29 cellular contexts compared by ENCODE assay signal in the genomic region with DNA sequence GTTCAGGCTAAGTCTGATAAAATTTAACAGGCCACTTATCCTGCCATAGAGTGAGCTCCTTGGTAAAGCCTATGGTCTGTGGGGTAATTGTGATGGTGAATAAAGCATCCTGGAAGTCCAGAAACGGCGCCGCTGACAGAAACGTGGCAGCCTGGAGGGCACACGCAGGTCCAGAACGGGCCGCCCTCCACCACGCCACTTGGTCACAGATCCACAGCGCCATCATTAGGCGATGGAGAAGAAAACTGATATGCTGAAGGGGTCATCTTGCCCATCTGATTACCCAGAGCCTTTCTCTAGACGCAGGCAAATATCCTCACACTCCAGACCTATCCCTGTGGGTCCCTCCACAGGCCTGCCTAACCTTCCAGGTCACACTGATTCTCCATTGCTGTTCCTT. TPM values are rescaled to one million over a fixed set of nuclear protein-coding genes. Genes with fewer than 3 reads are reported as not detected.
DNase-seq lines count a peak whose midpoint lies in the region; ATAC-seq, FAIRE-seq and TF ChIP-seq lines count a peak whose summit lies in the region.
"Had no signal": no experiment of that assay in that cellular context is flagged by ENCODE, and none has a peak within 500 bp of the region (broad histone marks: within the 10 kb centered on the region; RNA-seq: fewer than 3 reads in every experiment).

No MANE protein-coding gene starts in this region.

- H3K27ac Mint-ChIP-seq in activated T-cell treated with anti-CD3 and anti-CD28 coated beads, Interleukin-2, amount 50 U/mL, for 72 hours: no peak overlapping the region
- H3K27ac Mint-ChIP-seq: activated CD8-positive, alpha-beta memory T cell treated with anti-CD3 and anti-CD28 coated beads, Interleukin-2, amount 10 ng/mL, durations not matched to agents 7 days and 5 days had no signal

- H4K8ac ChIP-seq in trophoblast cell (ENCODE audit: low read depth, low read length): no peak overlapping the region

- no peak overlapping the region for H3K4me3 Mint-ChIP-seq in activated T-cell treated with anti-CD3 and anti-CD28 coated beads, Interleukin-2, amount 50 U/mL, for 72 hours
- H3K4me3 Mint-ChIP-seq: activated CD8-positive, alpha-beta memory T cell treated with anti-CD3 and anti-CD28 coated beads, Interleukin-2, amount 10 ng/mL, durations not matched to agents 7 days and 5 days; central memory CD8-positive, alpha-beta T cell; neural crest cell had no signal

- H3K27me3 Mint-ChIP-seq in activated T-cell treated with anti-CD3 and anti-CD28 coated beads, Interleukin-2, amount 50 U/mL, for 72 hours (ENCODE audit: low read depth): no peaks in the 10 kb centered on the region

- no peak overlapping the region for H2BK120ac ChIP-seq in trophoblast cell (ENCODE audit: insufficient read depth, low read length, poor library complexity)

- no peak overlapping the region for H3K4me2 ChIP-seq in trophoblast cell (ENCODE audit: low read length)
- H3K4me2 ChIP-seq: BLaER1 treated with 17β-estradiol and CSF1 and Interleukin-3, amounts not matched to agents 10 nM and 100 nM had no signal

- H3K4me3 ChIP-seq in kidney (ENCODE audit: low read length in 2 of 2) (no peak overlapping the region), trophoblast cell (ENCODE audit: low read depth, low read length) (no peak overlapping the region)
- H3K4me3 ChIP-seq: BLaER1 treated with 17β-estradiol and CSF1 and Interleukin-3, amounts not matched to agents 10 nM and 100 nM; esophagus squamous epithelium; right lobe of liver; SJSA1; tibial nerve had no signal

- no peak overlapping the region for H2AFZ ChIP-seq in trophoblast cell (ENCODE audit: insufficient read depth, low read length, poor library complexity)

- intact Hi-C loops in Right ventricle myocardium inferior (cut with DNase I): no loop called here
- intact Hi-C loops in Right ventricle myocardium superior (cut with DNase I): no loop called here
- intact Hi-C loops in kidney (cut with DNase I): no loop called here

- H3K18ac ChIP-seq in trophoblast cell (ENCODE audit: low read length): no peak overlapping the region

- no peak overlapping the region for H2AK5ac ChIP-seq in trophoblast cell (ENCODE audit: low read length)

- no peak overlapping the region for H4K12ac ChIP-seq in trophoblast cell (ENCODE audit: low read depth, low read length)

- peaks cover 1% of the 10 kb centered on the region for H3K79me2 ChIP-seq in trophoblast cell (ENCODE audit: control insufficient read depth, insufficient read depth, low read length, poor library complexity)

- no peaks in the 10 kb centered on the region for H3K9me3 ChIP-seq in kidney (ENCODE audit: control insufficient read depth in 1 of 2, low read length in 2 of 2)
- H3K9me3 ChIP-seq in trophoblast cell (ENCODE audit: insufficient read depth, low read depth, low read length): no peaks in the 10 kb centered on the region
- H3K9me3 ChIP-seq: BLaER1 treated with 17β-estradiol and CSF1 and Interleukin-3, amounts not matched to agents 10 nM and 100 nM; esophagus squamous epithelium; right lobe of liver; SJSA1; tibial nerve had no signal

- no peaks in the 10 kb centered on the region for H3K27me3 ChIP-seq in trophoblast cell (ENCODE audit: insufficient read depth, low read length)
- H3K27me3 ChIP-seq: BLaER1 treated with 17β-estradiol and CSF1 and Interleukin-3, amounts not matched to agents 10 nM and 100 nM; esophagus squamous epithelium; foreskin keratinocyte; right lobe of liver; SJSA1; tibial nerve had no signal

- no peaks in the 10 kb centered on the region for H3K36me3 Mint-ChIP-seq in activated T-cell treated with anti-CD3 and anti-CD28 coated beads, Interleukin-2, amount 50 U/mL, for 72 hours (ENCODE audit: insufficient read depth in 2 of 2)

- no peak overlapping the region for H3K14ac ChIP-seq in trophoblast cell (ENCODE audit: low read length)

- TF ChIP-seq CTCF in kidney (IDR thresholded peaks at IDR 0.05; ENCODE audit: borderline replicate concordance, extremely low read depth, insufficient read depth): no peak

- H3K4me1 ChIP-seq in kidney (ENCODE audit: control insufficient read depth in 1 of 2, insufficient read depth in 1 of 2, low read depth in 1 of 2, low read length in 2 of 2): peaks cover 3 to 9% of the 10 kb centered on the region in 2 donors
- H3K4me1 ChIP-seq in trophoblast cell (ENCODE audit: control insufficient read depth in 1 of 2, insufficient read depth in 2 of 2, low read length in 2 of 2): peaks cover 3 to 4% of the 10 kb centered on the region in 2 experiments
- H3K4me1 ChIP-seq: foreskin keratinocyte had no signal

- DNase-seq in Right ventricle myocardium inferior (ENCODE audit: missing footprints): peak; percentile 42
- no peak for DNase-seq in Right ventricle myocardium superior
- DNase-seq in kidney: no peak
- no peak for DNase-seq in trophoblast cell
- DNase-seq in NCI-H446 treated with DMSO at 0.1 percent for 48 hours (lab: John Stamatoyannopoulos, UW): no peak
- no peak for DNase-seq in activated T-cell treated with anti-CD3 and anti-CD28 coated beads, Interleukin-2, amount 50 U/mL, for 72 hours
- DNase-seq: activated CD4-positive, alpha-beta T cell treated with anti-CD3 and anti-CD28 coated beads, Interleukin-2, amount 50 U/mL, for 1 hour; activated CD4-positive, CD25-positive, alpha-beta regulatory T cell; activated CD8-positive, alpha-beta memory T cell treated with anti-CD3 and anti-CD28 coated beads, Interleukin-2, amount 10 ng/mL, durations not matched to agents 7 days and 5 days; activated naive CD4-positive, alpha-beta T cell treated with Interleukin-2 at 50 U/mL for 16 hours; DMS153; esophagus squamous epithelium; foreskin keratinocyte; kidney glomerular epithelial cell; NCI-H146; NCI-H774; right lobe of liver; stimulated activated CD4-positive, alpha-beta T cell treated with anti-CD3 and anti-CD28 coated beads, Interleukin-4, amount 100 ng/mL, for 1 hour; T-helper 1 cell had no signal

- H3K4me1 Mint-ChIP-seq in activated T-cell treated with anti-CD3 and anti-CD28 coated beads, Interleukin-2, amount 50 U/mL, for 72 hours (ENCODE audit: low read depth): peaks cover 13% of the 10 kb centered on the region

- no peak overlapping the region for H3K23ac ChIP-seq in trophoblast cell (ENCODE audit: low read length)

- no peak overlapping the region for H4K91ac ChIP-seq in trophoblast cell (ENCODE audit: low read depth, low read length)

- no peak for FAIRE-seq in kidney (lab: Jason Lieb, UNC)
- FAIRE-seq: endometrium, GM12891 had no signal

- no CpG with 5 or more reads among the region's 11 CpGs for WGBS in trophoblast cell (ENCODE audit: extremely low coverage, insufficient coverage, insufficient read length)

- no peaks in the 10 kb centered on the region for H3K79me1 ChIP-seq in trophoblast cell (ENCODE audit: low read length)

- H3K9me3 Mint-ChIP-seq in activated T-cell treated with anti-CD3 and anti-CD28 coated beads, Interleukin-2, amount 50 U/mL, for 72 hours: no peaks in the 10 kb centered on the region
- H3K9me3 Mint-ChIP-seq: central memory CD8-positive, alpha-beta T cell; neural crest cell had no signal

- no peak overlapping the region for H2BK5ac ChIP-seq in trophoblast cell (ENCODE audit: low read depth, low read length, poor library complexity)

- no peak overlapping the region for H3K9ac ChIP-seq in kidney (ENCODE audit: low read length in 2 of 2)
- no peak overlapping the region for H3K9ac ChIP-seq in trophoblast cell (ENCODE audit: low read length)
- H3K9ac ChIP-seq: BLaER1 treated with 17β-estradiol and CSF1 and Interleukin-3, amounts not matched to agents 10 nM and 100 nM had no signal

- no peak overlapping the region for H2BK12ac ChIP-seq in trophoblast cell (ENCODE audit: low read length)

- ATAC-seq in Right ventricle myocardium inferior: no peak
- no peak for ATAC-seq in Right ventricle myocardium superior (ENCODE audit: poor library complexity)
- no peak for ATAC-seq in HG03378 (IDR thresholded peaks at IDR 0.05; ENCODE audit: unreplicated experiment)
- ATAC-seq in activated T-cell treated with anti-CD3 and anti-CD28 coated beads, Interleukin-2, amount 50 U/mL, for 72 hours (replicated peaks in 1 of 2): no peak
- ATAC-seq in GM18907 (IDR thresholded peaks at IDR 0.05; ENCODE audit: unreplicated experiment): no peak
- ATAC-seq: activated CD8-positive, alpha-beta memory T cell treated with anti-CD3 and anti-CD28 coated beads, Interleukin-2, amount 10 ng/mL, durations not matched to agents 7 days and 5 days; foreskin keratinocyte; right lobe of liver had no signal

- H3K27ac ChIP-seq in kidney (ENCODE audit: low read depth in 2 of 2, low read length in 2 of 2) (peak overlapping the region; percentile 25 to 75), trophoblast cell (ENCODE audit: low read depth, low read length) (no peak overlapping the region)
- H3K27ac ChIP-seq: 22Rv1; BLaER1 treated with 17β-estradiol and CSF1 and Interleukin-3, amounts not matched to agents 10 nM and 100 nM; foreskin keratinocyte; right lobe of liver; SJSA1 had no signal

- peak overlapping the region; percentile 12 for H3K4ac ChIP-seq in trophoblast cell (ENCODE audit: low read depth, low read length)

- H3K36me3 ChIP-seq in kidney (ENCODE audit: control insufficient read depth in 1 of 2, insufficient read depth in 2 of 2, low read length in 2 of 2) (no peaks in the 10 kb centered on the region), trophoblast cell (ENCODE audit: control insufficient read depth in 1 of 2, insufficient read depth in 2 of 2, low read length in 2 of 2) (no peaks in the 10 kb centered on the region)
- H3K36me3 ChIP-seq: BLaER1 treated with 17β-estradiol and CSF1 and Interleukin-3, amounts not matched to agents 10 nM and 100 nM; esophagus squamous epithelium; right lobe of liver; SJSA1; tibial nerve had no signal

RNA-seq across cellular contexts. Expression of a gene that starts 37.8 kb away (rescaled TPM):
- total RNA-seq in Right ventricle myocardium inferior (59.0 TPM), Right ventricle myocardium superior (57.1 TPM), kidney (114 TPM)
- 150 TPM for polyA plus RNA-seq in kidney (ENCODE audit: insufficient read depth, low read depth, low replicate concordance)
- polyA plus RNA-seq in trophoblast cell (2013): 124 and 125 TPM in 2 replicates
- under 1 TPM; 0.60 TPM for total RNA-seq in activated T-cell treated with anti-CD3 and anti-CD28 coated beads, Interleukin-2, amount 50 U/mL, for 72 hours

Comparison
In these comparisons a context has a peak if more than half of its experiments do, and no peak if none do; other contexts are left out.
1. RNA of a gene that starts 37.8 kb away (total RNA-seq): 114 TPM in kidney (single experiment), 59.0 TPM in Right ventricle myocardium inferior (single experiment) and 57.1 TPM in Right ventricle myocardium superior (single experiment); 0.60 TPM in activated T-cell treated with anti-CD3 and anti-CD28 coated beads, Interleukin-2, amount 50 U/mL, for 72 hours; every median in the first group is over 10 times any median in the second.